ENCODE assay signal across 18 cellular contexts in genomic region chr7:99106411-99106810, GRCh38. TPM values are rescaled to one million over a fixed set of nuclear protein-coding genes. Genes with fewer than 3 reads are reported as not detected.
DNase-seq lines count a peak whose midpoint lies in the region; ATAC-seq and TF ChIP-seq lines count a peak whose summit lies in the region.
"Had no signal": no experiment of that assay in that cellular context is flagged by ENCODE, and none has a peak within 500 bp of the region (broad histone marks: within the 10 kb centered on the region; RNA-seq: fewer than 3 reads in every experiment).

No MANE protein-coding gene starts in this region.

- DNase-seq in MCF 10A (ENCODE audit: unreplicated experiment) (no peak), breast epithelium (ENCODE audit: low spot score in 2 of 2) (no peak), epithelial cell of prostate (ENCODE audit: low read depth, low spot score) (no peak), myocyte (ENCODE audit: low read depth) (peak; percentile 26), vagina (ENCODE audit: extremely low spot score in 2 of 2) (no peak), mesothelial cell of epicardium (ENCODE audit: low spot score in 2 of 2, unreplicated experiment in 2 of 2) (no peak)
- DNase-seq in activated naive CD4-positive, alpha-beta T cell treated with anti-CD3 and anti-CD28 coated beads, Interleukin-2, amount 50 U/mL, for 72 hours (ENCODE audit: low spot score in 2 of 2), result no peak
- DNase-seq: activated CD4-positive, alpha-beta T cell treated with anti-CD3 and anti-CD28 coated beads for 1 hour; activated T-cell treated with anti-CD3 and anti-CD28 coated beads, Interleukin-2, amount 50 U/mL, for 1 hour; effector memory CD8-positive, alpha-beta T cell; H7; head of caudate nucleus; left cardiac atrium; NCI-H1048; NCI-H510A; Peyer's patch had no signal

- CTCF ChIA-PET in MCF 10A (lab: Yijun Ruan, JAX), result no interaction called here

- intact Hi-C loops in MCF 10A (cut with micrococcal nuclease), result no loop called here
- intact Hi-C loops in breast epithelium (cut with DNase I; ENCODE audit: low total_unique reads), result no loop called here
- intact Hi-C loops in vagina (cut with DNase I), result no loop called here

- H3K9me3 ChIP-seq in breast epithelium, result no peaks in the 10 kb centered on the region
- H3K9me3 ChIP-seq in vagina, result no peaks in the 10 kb centered on the region
- H3K9me3 ChIP-seq: Peyer's patch had no signal

- no peaks in the 10 kb centered on the region for H3K4me1 ChIP-seq in breast epithelium
- peaks cover 56% of the 10 kb centered on the region for H3K4me1 ChIP-seq in vagina

- H3K36me3 Mint-ChIP-seq in MCF 10A (ENCODE audit: insufficient read depth, unreplicated experiment), result peaks cover 4% of the 10 kb centered on the region
- H3K36me3 Mint-ChIP-seq in mesothelial cell of epicardium, result peaks cover 3% of the 10 kb centered on the region
- H3K36me3 Mint-ChIP-seq in activated naive CD4-positive, alpha-beta T cell treated with anti-CD3 and anti-CD28 coated beads, Interleukin-2, amount 50 U/mL, for 72 hours, result peaks cover 0 to 2% of the 10 kb centered on the region in 2 donors

- TF ChIP-seq CTCF in MCF 10A (IDR thresholded peaks at IDR 0.05; ENCODE audit: unreplicated experiment), result no peak
- no peak for TF ChIP-seq CTCF in breast epithelium (IDR thresholded peaks at IDR 0.05)
- no peak for TF ChIP-seq CTCF in vagina (IDR thresholded peaks at IDR 0.05)
- no peak for TF ChIP-seq CTCF in mesothelial cell of epicardium (IDR thresholded peaks at IDR 0.05; ENCODE audit: unreplicated experiment)

- no TSS peak for BruUV-seq in MCF 10A (replicated peaks; lab: Mats Ljungman, UMichigan)

- H3K9me3 Mint-ChIP-seq in MCF 10A (ENCODE audit: unreplicated experiment) (no peaks in the 10 kb centered on the region), mesothelial cell of epicardium (no peaks in the 10 kb centered on the region)
- no peaks in the 10 kb centered on the region for H3K9me3 Mint-ChIP-seq in activated naive CD4-positive, alpha-beta T cell treated with anti-CD3 and anti-CD28 coated beads, Interleukin-2, amount 50 U/mL, for 72 hours
- H3K9me3 Mint-ChIP-seq: effector memory CD8-positive, alpha-beta T cell had no signal

- H3K27ac ChIP-seq in breast epithelium (peak overlapping the region in 1 of 2 donors; percentile 27), epithelial cell of prostate (peak overlapping the region; percentile 17), vagina (peak overlapping the region; percentile 36)

- H3K27ac Mint-ChIP-seq in MCF 10A (ENCODE audit: low read depth, unreplicated experiment) (peak overlapping the region; percentile 43), mesothelial cell of epicardium (no peak overlapping the region)
- no peak overlapping the region for H3K27ac Mint-ChIP-seq in activated naive CD4-positive, alpha-beta T cell treated with anti-CD3 and anti-CD28 coated beads, Interleukin-2, amount 50 U/mL, for 72 hours
- H3K27ac Mint-ChIP-seq: effector memory CD8-positive, alpha-beta T cell had no signal

- H3K4me3 Mint-ChIP-seq in MCF 10A (ENCODE audit: unreplicated experiment), result peak overlapping the region; percentile 18
- H3K4me3 Mint-ChIP-seq in mesothelial cell of epicardium, result no peak overlapping the region
- H3K4me3 Mint-ChIP-seq: effector memory CD8-positive, alpha-beta T cell; nephron had no signal

- H3K27me3 ChIP-seq in breast epithelium, result no peaks in the 10 kb centered on the region
- H3K27me3 ChIP-seq in vagina, result no peaks in the 10 kb centered on the region
- H3K27me3 ChIP-seq: Peyer's patch had no signal

- H3K4me3 ChIP-seq in breast epithelium (no peak overlapping the region), vagina (no peak overlapping the region)
- H3K4me3 ChIP-seq: Peyer's patch had no signal

- no peak for ATAC-seq in GM21717 (IDR thresholded peaks at IDR 0.05; ENCODE audit: unreplicated experiment)
- ATAC-seq in activated naive CD4-positive, alpha-beta T cell treated with anti-CD3 and anti-CD28 coated beads, Interleukin-2, amount 50 U/mL, for 72 hours, result no peak
- ATAC-seq: effector memory CD8-positive, alpha-beta T cell had no signal

- no peak for TF ChIP-seq POLR2A in breast epithelium (IDR thresholded peaks at IDR 0.05)
- TF ChIP-seq POLR2A in vagina (IDR thresholded peaks at IDR 0.05), result no peak

- peaks cover 57% of the 10 kb centered on the region for H3K4me1 Mint-ChIP-seq in MCF 10A (ENCODE audit: insufficient read depth, unreplicated experiment)
- peaks cover 25% of the 10 kb centered on the region for H3K4me1 Mint-ChIP-seq in mesothelial cell of epicardium

- H3K36me3 ChIP-seq in breast epithelium (no peaks in the 10 kb centered on the region), vagina (no peaks in the 10 kb centered on the region)
- H3K36me3 ChIP-seq: Peyer's patch had no signal

- H3K27me3 Mint-ChIP-seq in MCF 10A (ENCODE audit: insufficient read depth, unreplicated experiment) (no peaks in the 10 kb centered on the region), mesothelial cell of epicardium (ENCODE audit: low read depth) (no peaks in the 10 kb centered on the region)
- H3K27me3 Mint-ChIP-seq: effector memory CD8-positive, alpha-beta T cell had no signal

- POLR2A ChIA-PET in MCF 10A (lab: Yijun Ruan, JAX), result interaction anchor here (0.6 to 2.1 kb wide), 6 partner anchors 13 to 395 kb away, joined by 3 to 6 read pairs (median 4); no protein-coding TSS in a partner anchor

RNA-seq across cellular contexts. Expression of gene SMURF1, which starts 37.5 kb away (rescaled TPM):
- total RNA-seq in MCF 10A (2022) (19.9 and 20.3 TPM in 2 replicates), breast epithelium (10 to 100 TPM; 20.2 to 28.7 (median 25.9) TPM), myocyte (11.4 and 13.6 TPM in 2 replicates), vagina (30.0 TPM), mesothelial cell of epicardium (29.7 to 34.4 TPM (median 33.6 TPM) in 3 replicates)
- 14.7 TPM for polyA plus RNA-seq in myocyte (2012)
- 10 to 100 TPM; 13.5 to 19.6 TPM for total RNA-seq in activated naive CD4-positive, alpha-beta T cell treated with anti-CD3 and anti-CD28 coated beads, Interleukin-2, amount 50 U/mL, for 72 hours
